Comparison of ENCODE assay signal across 14 cellular contexts in genomic region chr10:102603946-102604345, GRCh38. TPM values are rescaled to one million over a fixed set of nuclear protein-coding genes. Genes with fewer than 3 reads are reported as not detected.
DNase-seq lines count a peak whose midpoint lies in the region; ATAC-seq, FAIRE-seq and TF ChIP-seq lines count a peak whose summit lies in the region.
"Had no signal": no experiment of that assay in that cellular context is flagged by ENCODE, and none has a peak within 500 bp of the region (broad histone marks: within the 10 kb centered on the region; RNA-seq: fewer than 3 reads in every experiment).

No MANE protein-coding gene starts in this region.

- POLR2A ChIA-PET in Caco-2 (lab: Charles Lee): no interaction called here
- POLR2A ChIA-PET in HepG2 (lab: Yijun Ruan, JAX): interaction anchor here (1.5 kb wide), 1 partner anchor 24 kb away, joined by 4 read pairs; no protein-coding TSS in a partner anchor

- H4K20me1 ChIP-seq in osteoblast (ENCODE audit: insufficient read depth, low read length) (no peaks in the 10 kb centered on the region), HepG2 (ENCODE audit: insufficient read depth, low read length) (no peaks in the 10 kb centered on the region)

- TF ChIP-seq POLR2A in Peyer's patch (IDR thresholded peaks at IDR 0.05) (no peak), HepG2 (IDR thresholded peaks at IDR 0.05; ENCODE audit: insufficient read depth in 1 of 2, low read depth in 2 of 2, low read length in 2 of 2) (no peak)

- CTCF ChIA-PET in Caco-2 (lab: Charles Lee) (no interaction called here), HepG2 (lab: Yijun Ruan, JAX; ENCODE audit: low intra/inter-chr PET ratio, low total read pairs) (no interaction called here)

- intact Hi-C loops in Caco-2 (cut with micrococcal nuclease; ENCODE audit: unreplicated experiment) (no loop called here), HepG2 (cut with micrococcal nuclease; ENCODE audit: unreplicated experiment) (no loop called here)

- no TSS peak for BruUV-seq in Caco-2 (replicated peaks; lab: Mats Ljungman, UMichigan)
- no TSS peak for BruUV-seq in HepG2 (replicated peaks; lab: Mats Ljungman, UMichigan)

- TF ChIP-seq CTCF in Caco-2 (IDR thresholded peaks at IDR 0.05; ENCODE audit: insufficient read depth in 1 of 2, low read depth in 1 of 2, low read length in 1 of 2, severe bottlenecking in 1 of 2, unreplicated experiment in 1 of 2) (no peak), Peyer's patch (IDR thresholded peaks at IDR 0.05) (no peak), fibroblast of pulmonary artery (IDR thresholded peaks at IDR 0.05; ENCODE audit: low read length, missing control alignments) (no peak), osteoblast (IDR thresholded peaks at IDR 0.05; ENCODE audit: extremely low read depth, low read depth, low read length) (no peak), HepG2 (CRISPR knock-in tag; IDR thresholded peaks at IDR 0.05) (no peak)

- H3K4me1 Mint-ChIP-seq in Caco-2 (ENCODE audit: low read depth, unreplicated experiment): peaks cover 7% of the 10 kb centered on the region

- no peak overlapping the region for H3K4me3 ChIP-seq in Caco-2 (ENCODE audit: low read depth, low read length)
- H3K4me3 ChIP-seq in Peyer's patch: no peak overlapping the region
- H3K4me3 ChIP-seq in fibroblast of pulmonary artery (replicated peaks; ENCODE audit: low read depth, low read length): no peak overlapping the region
- H3K4me3 ChIP-seq in osteoblast (ENCODE audit: insufficient read depth, low read length): no peak overlapping the region
- H3K4me3 ChIP-seq in HepG2 (replicated peaks in 1 of 3; ENCODE audit: insufficient read depth in 1 of 3, low read depth in 2 of 3, low read length in 3 of 3): no peak overlapping the region
- H3K4me3 ChIP-seq: MG63 had no signal

- H3K4me2 ChIP-seq in osteoblast (ENCODE audit: insufficient read depth, low read length): no peak overlapping the region
- no peak overlapping the region for H3K4me2 ChIP-seq in HepG2 (ENCODE audit: low read depth, low read length)

- TF ChIP-seq EP300 in HepG2 (IDR thresholded peaks at IDR 0.05; ENCODE audit: low read depth in 2 of 2, low read length in 2 of 2) (no peak), HepG2 (CRISPR knock-in tag; IDR thresholded peaks at IDR 0.05; ENCODE audit: borderline replicate concordance) (no peak)

- H3K9ac ChIP-seq in HepG2 (ENCODE audit: insufficient read depth, low read depth, low read length): no peak overlapping the region

- no peak for TF ChIP-seq RAD21 in HepG2 (CRISPR knock-in tag; IDR thresholded peaks at IDR 0.05)

- in situ Hi-C loops in HepG2 (cut with HindIII; ENCODE audit: extremely low pct_ligation_motif_present, low pct_unique_long_range_greater_than_20kb): no loop called here

- no peaks in the 10 kb centered on the region for H3K36me3 Mint-ChIP-seq in Caco-2 (ENCODE audit: insufficient read depth, unreplicated experiment)

- DNase-seq in Caco-2 (no peak), Peyer's patch (no peak), fibroblast of pulmonary artery (ENCODE audit: low read depth) (peak; percentile 69), osteoblast (ENCODE audit: insufficient read length, low spot score, missing footprints) (peak; percentile 55), cerebellar cortex (ENCODE audit: low spot score) (no peak), HepG2 (ENCODE audit: low spot score) (no peak), AG20443 (ENCODE audit: low spot score) (no peak)
- DNase-seq: C1 segment of cervical spinal cord; effector memory CD4-positive, alpha-beta T cell; GDM1; NCI-H2171 had no signal

- peak overlapping the region; percentile 54 for H3K27ac Mint-ChIP-seq in Caco-2 (ENCODE audit: unreplicated experiment)

- H3K36me3 ChIP-seq in Caco-2 (ENCODE audit: control insufficient read depth, insufficient read depth, low read length) (no peaks in the 10 kb centered on the region; the same call in 1 of the 2 replicates), Peyer's patch (peaks cover 0 to 25% (median 0%) of the 10 kb centered on the region in 3 donors), osteoblast (ENCODE audit: insufficient read depth, low read length) (no peaks in the 10 kb centered on the region), HepG2 (replicated peaks in 1 of 2; ENCODE audit: control insufficient read depth in 1 of 2, insufficient read depth in 2 of 2, low read length in 2 of 2) (peaks cover 0 to 13% of the 10 kb centered on the region in 2 experiments; a peak in 2 of 5 replicates)

- H3K9me3 ChIP-seq in Caco-2: no peaks in the 10 kb centered on the region
- H3K9me3 ChIP-seq in Peyer's patch: no peaks in the 10 kb centered on the region
- H3K9me3 ChIP-seq in osteoblast (ENCODE audit: low read depth, low read length): no peaks in the 10 kb centered on the region
- H3K9me3 ChIP-seq in HepG2 (ENCODE audit: low read length): no peaks in the 10 kb centered on the region
- H3K9me3 ChIP-seq: MG63 had no signal

- no peaks in the 10 kb centered on the region for H3K9me3 Mint-ChIP-seq in Caco-2 (ENCODE audit: unreplicated experiment)

- H3K79me2 ChIP-seq in osteoblast (ENCODE audit: insufficient read depth, low read length): no peaks in the 10 kb centered on the region
- peaks cover under 1% of the 10 kb centered on the region for H3K79me2 ChIP-seq in HepG2 (ENCODE audit: insufficient read depth, low read length)

- H3K4me3 Mint-ChIP-seq in Caco-2 (ENCODE audit: unreplicated experiment): no peak overlapping the region

- H2AFZ ChIP-seq in osteoblast (ENCODE audit: low read length) (no peak overlapping the region), HepG2 (ENCODE audit: low read length) (no peak overlapping the region)

- H3K4me1 ChIP-seq in Caco-2: peaks cover 31% of the 10 kb centered on the region
- H3K4me1 ChIP-seq in Peyer's patch: no peaks in the 10 kb centered on the region
- peaks cover 57% of the 10 kb centered on the region for H3K4me1 ChIP-seq in osteoblast (ENCODE audit: insufficient read depth, low read length)
- peaks cover 36% of the 10 kb centered on the region for H3K4me1 ChIP-seq in HepG2 (ENCODE audit: insufficient read depth, low read length)

- FAIRE-seq in HepG2 (lab: Jason Lieb, UNC): no peak

- H3K27me3 ChIP-seq in Caco-2 (replicated peaks; ENCODE audit: control insufficient read depth, insufficient read depth, low read length): no peaks in the 10 kb centered on the region
- H3K27me3 ChIP-seq in Peyer's patch: no peaks in the 10 kb centered on the region
- H3K27me3 ChIP-seq in osteoblast (ENCODE audit: insufficient read depth, low read length): no peaks in the 10 kb centered on the region
- H3K27me3 ChIP-seq in HepG2 (ENCODE audit: control insufficient read depth in 1 of 2, insufficient read depth in 2 of 2, low read length in 2 of 2): no peaks in the 10 kb centered on the region
- H3K27me3 ChIP-seq: MG63 had no signal

- H3K27ac ChIP-seq in Peyer's patch (peak overlapping the region in 3 of 4 donors; percentile 13 to 46 (median 15)), osteoblast (ENCODE audit: low read depth, low read length) (peak overlapping the region; percentile 58), HepG2 (ENCODE audit: extremely low read length, insufficient read depth, low read length) (no peak overlapping the region)
- H3K27ac ChIP-seq: VCaP had no signal

- no peak for ATAC-seq in HG03342 (IDR thresholded peaks at IDR 0.05; ENCODE audit: unreplicated experiment)
- ATAC-seq in HepG2: no peak

- H3K27me3 Mint-ChIP-seq in Caco-2 (ENCODE audit: insufficient read depth, unreplicated experiment): no peaks in the 10 kb centered on the region

- 89% methylated on average over 6 of the region's 7 CpGs for WGBS in HepG2 (ENCODE audit: low lambda C conversion rate)

TF ChIP-seq in HepG2, 621 proteins besides CTCF, POLR2A, EP300 and RAD21:
- no peak for TF ChIP-seq HMGXB4 (CRISPR knock-in tag; IDR thresholded peaks at IDR 0.05; ENCODE audit: borderline replicate concordance in 1 of 2, low read depth in 1 of 2)
- no peak for TF ChIP-seq NCOA5 (CRISPR knock-in tag; IDR thresholded peaks at IDR 0.05)

RNA-seq across cellular contexts. Expression of gene TRIM8, which starts 40.3 kb away (rescaled TPM):
- 40.9 and 44.4 TPM in 2 replicates for total RNA-seq in Caco-2 (2022)
- total RNA-seq in Peyer's patch: 100 to 1,000 TPM in 3 of 4 donors, 10 to 100 TPM in 1; 88.3 to 154 (median 119) TPM
- 107 and 126 TPM in 2 replicates for total RNA-seq in osteoblast
- total RNA-seq in HepG2 (2016; rRNA removed; fragmentation: Illumina TruSeq; extraction: Trizol): 38.9 and 39.8 TPM in 2 replicates
- 13.4 and 13.6 TPM in 2 replicates for total RNA-seq in HepG2 (2016; cell fraction: cytosol; rRNA removed; fragmentation: Illumina TruSeq; extraction: Trizol; ENCODE audit: low read depth)
- total RNA-seq in HepG2 (2016; cell fraction: insoluble cytoplasmic fraction; rRNA removed; fragmentation: Illumina TruSeq; extraction: Trizol): 33.2 and 39.7 TPM in 2 replicates
- total RNA-seq in HepG2 (2016; cell fraction: membrane; rRNA removed; fragmentation: Illumina TruSeq; extraction: Trizol): 49.9 and 53.6 TPM in 2 replicates
- 21.9 and 30.8 TPM in 2 replicates for total RNA-seq in HepG2 (2016; cell fraction: nucleus; rRNA removed; fragmentation: Illumina TruSeq; extraction: Trizol)
- polyA plus RNA-seq in HepG2 (2011; rRNA removed): 66.5 and 84.1 TPM in 2 replicates
- 62.9 and 70.1 TPM in 2 replicates for polyA plus RNA-seq in HepG2 (2011; cell fraction: cytosol; rRNA removed)
- polyA plus RNA-seq in HepG2 (2011; cell fraction: nucleus; rRNA removed): 86.9 and 92.0 TPM in 2 replicates
- polyA plus RNA-seq in HepG2 (2012): 98.0 and 117 TPM in 2 replicates
- polyA plus RNA-seq in HepG2 (2016; cell fraction: cytosol; fragmentation: Illumina TruSeq; extraction: Trizol; ENCODE audit: low read depth): 18.4 and 21.2 TPM in 2 replicates
- polyA plus RNA-seq in HepG2 (2016; cell fraction: insoluble cytoplasmic fraction; fragmentation: Illumina TruSeq; extraction: Trizol; ENCODE audit: low read depth): 51.6 and 70.7 TPM in 2 replicates
- polyA plus RNA-seq in HepG2 (2016; cell fraction: membrane; fragmentation: Illumina TruSeq; extraction: Trizol; ENCODE audit: low read depth): 57.9 and 63.0 TPM in 2 replicates
- 63.9 and 73.5 TPM in 2 replicates for polyA plus RNA-seq in HepG2 (2016; cell fraction: nucleus; fragmentation: Illumina TruSeq; extraction: Trizol; ENCODE audit: insufficient read depth, low read depth)
- 23.8 and 82.1 TPM in 2 replicates for polyA minus RNA-seq in HepG2 (2011; rRNA and poly(A)+ RNA removed; ENCODE audit: low replicate concordance)
- polyA minus RNA-seq in HepG2 (2011; cell fraction: cytosol; rRNA and poly(A)+ RNA removed): 41.1 and 48.2 TPM in 2 replicates
- polyA minus RNA-seq in HepG2 (2011; cell fraction: nucleus; rRNA and poly(A)+ RNA removed): 36.6 and 46.0 TPM in 2 replicates

Comparison
In these comparisons a context has a peak if more than half of its experiments do, and no peak if none do; other contexts are left out.
1. DNase-seq: peak in fibroblast of pulmonary artery (single experiment) and osteoblast (single experiment); none in Caco-2 (0 of 2), Peyer's patch (0 of 3), cerebellar cortex (single experiment), HepG2 (single experiment) and AG20443 (single experiment).